Comparison of ENCODE assay signal across 8 cellular contexts in the genomic region with DNA sequence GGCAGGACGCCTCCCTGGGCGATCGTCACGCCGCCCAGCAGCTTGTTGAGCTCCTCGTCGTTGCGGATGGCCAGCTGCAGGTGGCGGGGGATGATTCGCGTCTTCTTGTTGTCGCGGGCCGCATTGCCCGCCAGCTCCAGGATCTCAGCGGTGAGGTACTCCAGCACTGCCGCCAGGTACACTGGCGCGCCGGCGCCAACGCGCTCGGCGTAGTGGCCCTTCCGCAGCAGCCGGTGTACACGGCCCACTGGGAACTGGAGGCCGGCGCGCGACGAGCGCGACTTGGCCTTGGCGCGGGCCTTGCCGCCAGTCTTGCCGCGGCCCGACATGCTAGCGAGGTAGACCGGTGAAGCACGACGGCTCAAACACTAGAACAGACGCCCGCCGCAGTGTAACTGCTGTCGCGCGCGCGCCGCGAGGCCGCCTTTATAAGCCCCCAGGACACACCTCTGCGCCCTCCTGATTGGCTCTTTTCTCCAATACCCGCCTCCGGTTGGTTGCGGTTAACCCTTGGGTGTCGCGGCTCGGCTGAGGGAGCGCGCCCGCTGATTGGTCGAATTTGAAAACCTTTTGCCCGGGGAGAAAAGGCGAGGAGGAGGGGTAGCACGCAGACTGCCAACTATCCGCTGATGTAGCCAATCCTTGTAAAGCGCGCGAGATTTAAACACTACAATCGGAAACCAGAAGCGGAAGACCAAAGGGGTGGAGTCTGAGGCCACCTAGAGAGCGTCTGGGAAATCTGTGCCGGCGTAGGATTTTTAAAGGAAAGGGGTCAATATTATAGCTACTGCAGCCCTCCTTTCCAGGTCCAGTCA. TPM values are rescaled to one million over a fixed set of nuclear protein-coding genes. Genes with fewer than 3 reads are reported as not detected.
DNase-seq lines count a peak whose midpoint lies in the region; ATAC-seq, FAIRE-seq and TF ChIP-seq lines count a peak whose summit lies in the region.

No MANE protein-coding gene starts in this region.

- no peaks in the 10 kb centered on the region for H3K27me3 Mint-ChIP-seq in WTC11 (ENCODE audit: low read depth)

- H3K27me3 ChIP-seq in small intestine (ENCODE audit: control insufficient read depth in 2 of 2, insufficient read depth in 2 of 2, low read length in 2 of 2), result no peaks in the 10 kb centered on the region

- TF ChIP-seq CTCF in AG09309 (IDR thresholded peaks at IDR 0.05; ENCODE audit: control insufficient read depth, insufficient read depth, low read depth, low read length, missing control alignments) (no peak), WTC11 (IDR thresholded peaks at IDR 0.05) (no peak)

- peaks cover 29% of the 10 kb centered on the region for H3K4me1 Mint-ChIP-seq in WTC11

- peak overlapping the region; percentile 89 for H3K27ac ChIP-seq in caudate nucleus (ENCODE audit: low read depth, low read length)
- H3K27ac ChIP-seq in small intestine (ENCODE audit: low read depth in 1 of 2, low read length in 1 of 2), result peak overlapping the region; percentile 88 to 93

- H3K9me3 Mint-ChIP-seq in WTC11, result no peaks in the 10 kb centered on the region

- peak overlapping the region; percentile 90 for H3K4me3 ChIP-seq in AG09309 (ENCODE audit: control insufficient read depth, low read depth, low read length)
- H3K4me3 ChIP-seq in small intestine (ENCODE audit: low read depth in 1 of 2, low read length in 2 of 2), result peak overlapping the region; percentile 81 to 88

- no peak for FAIRE-seq in small intestine (lab: Jason Lieb, UNC)

- H3K9me3 ChIP-seq in small intestine (ENCODE audit: control insufficient read depth, low read depth), result no peaks in the 10 kb centered on the region

- peak overlapping the region; percentile 84 for H3K27ac Mint-ChIP-seq in WTC11

- peaks cover 51% of the 10 kb centered on the region for H3K36me3 Mint-ChIP-seq in WTC11

- POLR2A ChIA-PET in WTC11 (lab: Charles Lee), result interaction anchor here (0.6 to 2.6 kb wide), 8 partner anchors 10 to 243 kb away, joined by 3 to 12 read pairs (median 4); partner anchors contain the start of genes C2CD2L, HMBS and VPS11

- CTCF ChIA-PET in WTC11 (lab: Charles Lee), result interaction anchor here (0.6 to 2.1 kb wide), 10 partner anchors 11 to 405 kb away, joined by 3 to 8 read pairs (median 3); partner anchors contain the start of genes C1QTNF5, C2CD2L, HMBS and NLRX1

- peak overlapping the region; percentile 94 for H3K4me3 Mint-ChIP-seq in WTC11

- peaks cover 2% of the 10 kb centered on the region in 2 donors for H3K4me1 ChIP-seq in small intestine (ENCODE audit: control insufficient read depth in 2 of 2, insufficient read depth in 1 of 2, low read depth in 1 of 2, low read length in 1 of 2)

- WGBS in small intestine, 3 donors, result 0% methylated on average over 73 to 79 of the region's 79 CpGs

- H3K36me3 ChIP-seq in small intestine (ENCODE audit: control insufficient read depth in 2 of 2, insufficient read depth in 2 of 2, low read length in 2 of 2), result peaks cover 2 to 3% of the 10 kb centered on the region in 2 donors

- ATAC-seq in GM19023 (IDR thresholded peaks at IDR 0.05; ENCODE audit: unreplicated experiment) (peak; percentile 85), HG03196 (IDR thresholded peaks at IDR 0.05; ENCODE audit: unreplicated experiment) (peak; percentile 80), WTC11 (peak; percentile 90)

- DNase-seq in AG09309 (ENCODE audit: low read depth), result peak; percentile 99
- DNase-seq in NCI-H2227 treated with DMSO at 0.1 percent for 48 hours (lab: John Stamatoyannopoulos, UW), result peak; percentile 98
- peak; percentile 99 for DNase-seq in WTC11 (ENCODE audit: low spot score)
- peak; percentile 80 to 100 (median 99) for DNase-seq in caudate nucleus (lab: John Stamatoyannopoulos, UW)
- DNase-seq in iPS-NIHi7 (ENCODE audit: extremely low spot score), result peak; percentile 99
- DNase-seq in small intestine, result peak; percentile 100

TF ChIP-seq in WTC11, 78 proteins besides CTCF, POLR2A, EP300 and RAD21 (continues in another document):
- peak; percentile 32 for TF ChIP-seq CBFB (CRISPR knock-in tag; IDR thresholded peaks at IDR 0.05; ENCODE audit: low read depth)
- peak; percentile 82 for TF ChIP-seq GABPB1 (CRISPR knock-in tag; IDR thresholded peaks at IDR 0.05)
- TF ChIP-seq, protein P1, sequence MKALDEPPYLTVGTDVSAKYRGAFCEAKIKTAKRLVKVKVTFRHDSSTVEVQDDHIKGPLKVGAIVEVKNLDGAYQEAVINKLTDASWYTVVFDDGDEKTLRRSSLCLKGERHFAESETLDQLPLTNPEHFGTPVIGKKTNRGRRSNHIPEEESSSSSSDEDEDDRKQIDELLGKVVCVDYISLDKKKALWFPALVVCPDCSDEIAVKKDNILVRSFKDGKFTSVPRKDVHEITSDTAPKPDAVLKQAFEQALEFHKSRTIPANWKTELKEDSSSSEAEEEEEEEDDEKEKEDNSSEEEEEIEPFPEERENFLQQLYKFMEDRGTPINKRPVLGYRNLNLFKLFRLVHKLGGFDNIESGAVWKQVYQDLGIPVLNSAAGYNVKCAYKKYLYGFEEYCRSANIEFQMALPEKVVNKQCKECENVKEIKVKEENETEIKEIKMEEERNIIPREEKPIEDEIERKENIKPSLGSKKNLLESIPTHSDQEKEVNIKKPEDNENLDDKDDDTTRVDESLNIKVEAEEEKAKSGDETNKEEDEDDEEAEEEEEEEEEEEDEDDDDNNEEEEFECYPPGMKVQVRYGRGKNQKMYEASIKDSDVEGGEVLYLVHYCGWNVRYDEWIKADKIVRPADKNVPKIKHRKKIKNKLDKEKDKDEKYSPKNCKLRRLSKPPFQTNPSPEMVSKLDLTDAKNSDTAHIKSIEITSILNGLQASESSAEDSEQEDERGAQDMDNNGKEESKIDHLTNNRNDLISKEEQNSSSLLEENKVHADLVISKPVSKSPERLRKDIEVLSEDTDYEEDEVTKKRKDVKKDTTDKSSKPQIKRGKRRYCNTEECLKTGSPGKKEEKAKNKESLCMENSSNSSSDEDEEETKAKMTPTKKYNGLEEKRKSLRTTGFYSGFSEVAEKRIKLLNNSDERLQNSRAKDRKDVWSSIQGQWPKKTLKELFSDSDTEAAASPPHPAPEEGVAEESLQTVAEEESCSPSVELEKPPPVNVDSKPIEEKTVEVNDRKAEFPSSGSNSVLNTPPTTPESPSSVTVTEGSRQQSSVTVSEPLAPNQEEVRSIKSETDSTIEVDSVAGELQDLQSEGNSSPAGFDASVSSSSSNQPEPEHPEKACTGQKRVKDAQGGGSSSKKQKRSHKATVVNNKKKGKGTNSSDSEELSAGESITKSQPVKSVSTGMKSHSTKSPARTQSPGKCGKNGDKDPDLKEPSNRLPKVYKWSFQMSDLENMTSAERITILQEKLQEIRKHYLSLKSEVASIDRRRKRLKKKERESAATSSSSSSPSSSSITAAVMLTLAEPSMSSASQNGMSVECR (CRISPR knock-in tag; IDR thresholded peaks at IDR 0.05; ENCODE audit: borderline replicate concordance), result peak; percentile 99
- peak; percentile 47; the same call in 1 of the 2 replicates for TF ChIP-seq ZNF317 (CRISPR knock-in tag; IDR thresholded peaks at IDR 0.05; ENCODE audit: borderline replicate concordance, low read depth)
- 0 out of 2 replicates have a peak, but pooled peaks have one; percentile 59 for TF ChIP-seq E2F4 (CRISPR knock-in tag; IDR thresholded peaks at IDR 0.05; ENCODE audit: borderline replicate concordance, low read depth)
- TF ChIP-seq, protein P2, sequence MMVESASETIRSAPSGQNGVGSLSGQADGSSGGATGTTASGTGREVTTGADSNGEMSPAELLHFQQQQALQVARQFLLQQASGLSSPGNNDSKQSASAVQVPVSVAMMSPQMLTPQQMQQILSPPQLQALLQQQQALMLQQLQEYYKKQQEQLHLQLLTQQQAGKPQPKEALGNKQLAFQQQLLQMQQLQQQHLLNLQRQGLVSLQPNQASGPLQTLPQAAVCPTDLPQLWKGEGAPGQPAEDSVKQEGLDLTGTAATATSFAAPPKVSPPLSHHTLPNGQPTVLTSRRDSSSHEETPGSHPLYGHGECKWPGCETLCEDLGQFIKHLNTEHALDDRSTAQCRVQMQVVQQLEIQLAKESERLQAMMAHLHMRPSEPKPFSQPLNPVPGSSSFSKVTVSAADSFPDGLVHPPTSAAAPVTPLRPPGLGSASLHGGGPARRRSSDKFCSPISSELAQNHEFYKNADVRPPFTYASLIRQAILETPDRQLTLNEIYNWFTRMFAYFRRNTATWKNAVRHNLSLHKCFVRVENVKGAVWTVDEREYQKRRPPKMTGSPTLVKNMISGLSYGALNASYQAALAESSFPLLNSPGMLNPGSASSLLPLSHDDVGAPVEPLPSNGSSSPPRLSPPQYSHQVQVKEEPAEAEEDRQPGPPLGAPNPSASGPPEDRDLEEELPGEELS (CRISPR knock-in tag; IDR thresholded peaks at IDR 0.05), result peak; percentile 24; the same call in 1 of the 2 replicates
- TF ChIP-seq NFATC4 (CRISPR knock-in tag; IDR thresholded peaks at IDR 0.05), result peak; percentile 88; the same call in 1 of the 2 replicates
- no peak; the same call in none of the 2 replicates for TF ChIP-seq JUN (CRISPR knock-in tag; IDR thresholded peaks at IDR 0.05)
- peak; percentile 69; the same call in 1 of the 2 replicates for TF ChIP-seq CREB1 (CRISPR knock-in tag; IDR thresholded peaks at IDR 0.05)
- TF ChIP-seq NR2C2 (CRISPR knock-in tag; IDR thresholded peaks at IDR 0.05), result no peak
- peak; percentile 87 for TF ChIP-seq IRF1 (CRISPR knock-in tag; IDR thresholded peaks at IDR 0.05)

RNA-seq across cellular contexts. Expression of gene DPAGT1, which starts 6.4 kb away (rescaled TPM):
- 59.6 to 64.6 TPM (median 63.5 TPM) in 3 replicates for total RNA-seq in WTC11 (2021)
- 10 to 100 TPM; 10.8 to 51.2 (median 12.5) TPM for polyA plus RNA-seq in small intestine

RNA-seq across cellular contexts. Expression of gene HMBS, which starts 10.6 kb away (rescaled TPM):
- 55.4 to 64.4 TPM (median 62.3 TPM) in 3 replicates for total RNA-seq in WTC11 (2021)
- polyA plus RNA-seq in small intestine, result 10 to 100 TPM; 19.5 to 45.3 (median 21.5) TPM

RNA-seq across cellular contexts. Expression of gene C2CD2L, which starts 11.9 kb away (rescaled TPM):
- total RNA-seq in WTC11 (2021), result 3.4 to 6.4 TPM (median 4.4 TPM) in 3 replicates
- 10 to 100 TPM; 14.9 to 21.7 (median 19.2) TPM for polyA plus RNA-seq in small intestine

RNA-seq across cellular contexts. Expression of gene HINFP, which starts 26.1 kb away (rescaled TPM):
- 34.0 to 37.1 TPM (median 35.4 TPM) in 3 replicates for total RNA-seq in WTC11 (2021)
- polyA plus RNA-seq in small intestine, result 10 to 100 TPM; 12.3 to 24.4 (median 14.3) TPM

RNA-seq across cellular contexts. Expression of gene VPS11, which starts 27.7 kb away (rescaled TPM):
- total RNA-seq in WTC11 (2021), result 17.2 to 20.2 TPM (median 18.4 TPM) in 3 replicates
- polyA plus RNA-seq in small intestine, result 10 to 100 TPM; 26.0 to 56.4 (median 33.5) TPM

Comparison
In these comparisons a context has a peak if more than half of its experiments do, and no peak if none do; other contexts are left out.
1. Peak in every context shown above with its lines: DNase-seq, ATAC-seq, H3K4me3 ChIP-seq and H3K27ac ChIP-seq.